In genomic region chr9:134641989-134642384, GRCh38 we compare ENCODE assay signal across 10 cellular contexts. TPM values are rescaled to one million over a fixed set of nuclear protein-coding genes. Genes with fewer than 3 reads are reported as not detected.
DNase-seq lines count a peak whose midpoint lies in the region; ATAC-seq, FAIRE-seq and TF ChIP-seq lines count a peak whose summit lies in the region.
"Had no signal": no experiment of that assay in that cellular context is flagged by ENCODE, and none has a peak within 500 bp of the region (broad histone marks: within the 10 kb centered on the region; RNA-seq: fewer than 3 reads in every experiment).

No MANE protein-coding gene starts in this region.

- no peaks in the 10 kb centered on the region for H3K9me3 Mint-ChIP-seq in activated CD8-positive, alpha-beta T cell treated with anti-CD3 and anti-CD28 coated beads for 36 hours
- no peaks in the 10 kb centered on the region for H3K9me3 Mint-ChIP-seq in activated CD8-positive, alpha-beta T cell treated with anti-CD3 and anti-CD28 coated beads, Interleukin-2, amount 10 ng/mL, durations not matched to agents 7 days and 5 days (ENCODE audit: insufficient read depth)
- H3K9me3 Mint-ChIP-seq in mesothelial cell of epicardium (no peaks in the 10 kb centered on the region), type B pancreatic cell (no peaks in the 10 kb centered on the region)
- H3K9me3 Mint-ChIP-seq: activated naive CD8-positive, alpha-beta T cell treated with anti-CD3 and anti-CD28 coated beads, Interleukin-2, amount 50 U/mL, for 24 hours had no signal

- no peak for FAIRE-seq in frontal cortex (lab: Jason Lieb, UNC)

- H3K4me3 Mint-ChIP-seq in activated CD8-positive, alpha-beta T cell treated with anti-CD3 and anti-CD28 coated beads for 36 hours = no peak overlapping the region
- no peak overlapping the region for H3K4me3 Mint-ChIP-seq in activated CD8-positive, alpha-beta T cell treated with anti-CD3 and anti-CD28 coated beads, Interleukin-2, amount 10 ng/mL, durations not matched to agents 7 days and 5 days
- H3K4me3 Mint-ChIP-seq in mesothelial cell of epicardium (peak overlapping the region; percentile 88), type B pancreatic cell (peak overlapping the region; percentile 91)
- H3K4me3 Mint-ChIP-seq: activated naive CD8-positive, alpha-beta T cell treated with anti-CD3 and anti-CD28 coated beads, Interleukin-2, amount 50 U/mL, for 24 hours had no signal

- TF ChIP-seq CTCF in activated CD8-positive, alpha-beta T cell treated with anti-CD3 and anti-CD28 coated beads for 36 hours (IDR thresholded peaks at IDR 0.05) = no peak
- TF ChIP-seq CTCF in coronary artery (IDR thresholded peaks at IDR 0.05) = no peak
- TF ChIP-seq CTCF in mesothelial cell of epicardium (IDR thresholded peaks at IDR 0.05; ENCODE audit: unreplicated experiment) = no peak
- no peak for TF ChIP-seq CTCF in type B pancreatic cell (conservative IDR thresholded peaks at IDR 0.05)

- intact Hi-C loops in activated CD8-positive, alpha-beta T cell treated with anti-CD3 and anti-CD28 coated beads for 36 hours (cut with micrococcal nuclease) = no loop called here

- H3K27ac ChIP-seq in coronary artery = peak overlapping the region; percentile 94 to 98

- H3K4me3 ChIP-seq in coronary artery = peak overlapping the region; percentile 84

- H3K36me3 Mint-ChIP-seq in activated CD8-positive, alpha-beta T cell treated with anti-CD3 and anti-CD28 coated beads for 36 hours (ENCODE audit: low read depth) = no peaks in the 10 kb centered on the region
- H3K36me3 Mint-ChIP-seq in activated CD8-positive, alpha-beta T cell treated with anti-CD3 and anti-CD28 coated beads, Interleukin-2, amount 10 ng/mL, durations not matched to agents 7 days and 5 days (ENCODE audit: low read depth) = no peaks in the 10 kb centered on the region
- H3K36me3 Mint-ChIP-seq in mesothelial cell of epicardium = no peaks in the 10 kb centered on the region
- H3K36me3 Mint-ChIP-seq in type B pancreatic cell = no peaks in the 10 kb centered on the region

- no peak for DNase-seq in activated CD8-positive, alpha-beta T cell treated with anti-CD3 and anti-CD28 coated beads for 36 hours
- no peak for DNase-seq in activated CD8-positive, alpha-beta T cell treated with anti-CD3 and anti-CD28 coated beads, Interleukin-2, amount 10 ng/mL, durations not matched to agents 7 days and 5 days
- no peak for DNase-seq in coronary artery (ENCODE audit: low spot score)
- DNase-seq in mesothelial cell of epicardium (ENCODE audit: low spot score in 2 of 2, unreplicated experiment in 2 of 2) = no peak
- no peak for DNase-seq in type B pancreatic cell (ENCODE audit: extremely low spot score, unreplicated experiment)
- no peak for DNase-seq in GOT3 (lab: John Stamatoyannopoulos, UW)
- no peak for DNase-seq in frontal cortex (ENCODE audit: low spot score in 2 of 2)
- DNase-seq: NCI-H1436 treated with DMSO at 0.1 percent for 48 hours had no signal

- no peaks in the 10 kb centered on the region for H3K4me1 Mint-ChIP-seq in activated CD8-positive, alpha-beta T cell treated with anti-CD3 and anti-CD28 coated beads for 36 hours (ENCODE audit: low read depth)
- H3K4me1 Mint-ChIP-seq in activated CD8-positive, alpha-beta T cell treated with anti-CD3 and anti-CD28 coated beads, Interleukin-2, amount 10 ng/mL, durations not matched to agents 7 days and 5 days (ENCODE audit: low read depth) = no peaks in the 10 kb centered on the region
- peaks cover 59% of the 10 kb centered on the region for H3K4me1 Mint-ChIP-seq in mesothelial cell of epicardium
- peaks cover 34% of the 10 kb centered on the region for H3K4me1 Mint-ChIP-seq in type B pancreatic cell (ENCODE audit: unreplicated experiment)
- H3K4me1 Mint-ChIP-seq: activated naive CD8-positive, alpha-beta T cell treated with anti-CD3 and anti-CD28 coated beads, Interleukin-2, amount 50 U/mL, for 24 hours had no signal

- CTCF ChIA-PET in activated CD8-positive, alpha-beta T cell treated with anti-CD3 and anti-CD28 coated beads for 36 hours (lab: Charles Lee) = no interaction called here
- CTCF ChIA-PET in activated CD8-positive, alpha-beta T cell treated with anti-CD3 and anti-CD28 coated beads, Interleukin-2, amount 10 ng/mL, durations not matched to agents 7 days and 5 days (lab: Charles Lee) = no interaction called here

- peaks cover 19% of the 10 kb centered on the region for H3K27me3 Mint-ChIP-seq in activated CD8-positive, alpha-beta T cell treated with anti-CD3 and anti-CD28 coated beads for 36 hours
- H3K27me3 Mint-ChIP-seq in activated CD8-positive, alpha-beta T cell treated with anti-CD3 and anti-CD28 coated beads, Interleukin-2, amount 10 ng/mL, durations not matched to agents 7 days and 5 days (ENCODE audit: low read depth) = peaks cover 16% of the 10 kb centered on the region
- H3K27me3 Mint-ChIP-seq in mesothelial cell of epicardium (ENCODE audit: low read depth) (no peaks in the 10 kb centered on the region), type B pancreatic cell (peaks cover 24% of the 10 kb centered on the region)

- no peak overlapping the region for H3K27ac Mint-ChIP-seq in activated CD8-positive, alpha-beta T cell treated with anti-CD3 and anti-CD28 coated beads for 36 hours
- H3K27ac Mint-ChIP-seq in activated CD8-positive, alpha-beta T cell treated with anti-CD3 and anti-CD28 coated beads, Interleukin-2, amount 10 ng/mL, durations not matched to agents 7 days and 5 days = no peak overlapping the region
- H3K27ac Mint-ChIP-seq in mesothelial cell of epicardium (no peak overlapping the region), type B pancreatic cell (no peak overlapping the region)
- H3K27ac Mint-ChIP-seq: activated naive CD8-positive, alpha-beta T cell treated with anti-CD3 and anti-CD28 coated beads, Interleukin-2, amount 50 U/mL, for 24 hours had no signal

- POLR2A ChIA-PET in activated CD8-positive, alpha-beta T cell treated with anti-CD3 and anti-CD28 coated beads for 36 hours (lab: Charles Lee) = no interaction called here
- POLR2A ChIA-PET in activated CD8-positive, alpha-beta T cell treated with anti-CD3 and anti-CD28 coated beads, Interleukin-2, amount 10 ng/mL, durations not matched to agents 7 days and 5 days (lab: Charles Lee) = no interaction called here

- peak; percentile 27 for ATAC-seq in activated CD8-positive, alpha-beta T cell treated with anti-CD3 and anti-CD28 coated beads for 36 hours
- ATAC-seq in activated CD8-positive, alpha-beta T cell treated with anti-CD3 and anti-CD28 coated beads, Interleukin-2, amount 10 ng/mL, durations not matched to agents 7 days and 5 days = no peak
- no peak for ATAC-seq in HG02763 (IDR thresholded peaks at IDR 0.05; ENCODE audit: unreplicated experiment)

RNA-seq across cellular contexts. Expression of gene COL5A1, which starts 0.4 kb away (rescaled TPM):
- total RNA-seq in activated CD8-positive, alpha-beta T cell treated with anti-CD3 and anti-CD28 coated beads for 36 hours = under 1 TPM; 0.29 to 0.34 TPM
- total RNA-seq in activated CD8-positive, alpha-beta T cell treated with anti-CD3 and anti-CD28 coated beads, Interleukin-2, amount 10 ng/mL, durations not matched to agents 7 days and 5 days = under 1 TPM; 0.05 to 0.08 TPM
- total RNA-seq in mesothelial cell of epicardium (549 to 605 TPM (median 596 TPM) in 3 replicates), type B pancreatic cell (ENCODE audit: low replicate concordance) (16.1 and 112 TPM in 2 replicates), frontal cortex (2.9 TPM)

Comparison
In these comparisons a context has a peak if more than half of its experiments do, and no peak if none do; other contexts are left out.
1. H3K4me3 Mint-ChIP-seq: peak in mesothelial cell of epicardium (single experiment) and type B pancreatic cell (single experiment); none in activated CD8-positive, alpha-beta T cell treated with anti-CD3 and anti-CD28 coated beads for 36 hours (single experiment) and activated CD8-positive, alpha-beta T cell treated with anti-CD3 and anti-CD28 coated beads, Interleukin-2, amount 10 ng/mL, durations not matched to agents 7 days and 5 days (single experiment).